In the genomic region with DNA sequence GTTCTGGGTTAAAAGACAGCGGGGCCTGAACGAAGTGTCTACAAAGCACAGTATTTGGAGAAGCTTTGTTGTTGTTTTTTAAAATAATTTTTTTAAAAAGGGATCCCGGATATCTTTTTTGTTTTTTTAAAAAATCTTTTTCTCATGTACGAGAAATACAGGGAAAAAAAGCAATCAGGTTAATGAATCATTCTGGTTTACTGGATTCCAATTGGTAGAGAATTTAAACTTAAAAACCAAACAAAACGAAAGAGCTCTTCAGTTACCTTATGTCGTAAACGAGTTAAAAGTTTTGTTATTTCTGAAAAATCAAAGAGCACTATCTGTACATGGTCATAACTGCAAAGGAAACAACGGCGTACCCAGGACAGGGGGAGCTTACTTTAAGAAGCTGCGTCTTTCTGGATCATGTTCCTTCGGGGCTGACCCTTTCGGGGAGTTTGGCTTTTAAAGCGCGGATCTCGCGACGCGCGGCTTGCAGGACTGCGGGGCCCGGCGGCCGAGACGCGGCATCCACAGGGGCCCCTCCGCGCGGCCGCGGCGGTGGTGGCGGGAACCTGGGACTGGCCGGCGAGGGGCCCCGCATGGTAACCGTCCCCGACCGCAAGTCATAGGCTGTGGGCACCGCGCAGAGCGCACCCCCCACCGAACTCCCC, we compare ENCODE assay signal across 8 cellular contexts. TPM values are rescaled to one million over a fixed set of nuclear protein-coding genes. Genes with fewer than 3 reads are reported as not detected.
DNase-seq lines count a peak whose midpoint lies in the region; ATAC-seq and TF ChIP-seq lines count a peak whose summit lies in the region.

No MANE protein-coding gene starts in this region.

- no peak for DNase-seq in CD4-positive, alpha-beta T cell
- peak; percentile 16 for DNase-seq in WERI-Rb-1
- peak; percentile 43 for DNase-seq in fibroblast of pulmonary artery (ENCODE audit: low read depth)
- no peak for DNase-seq in NCI-H187 treated with DMSO at 0.1 percent for 48 hours (lab: John Stamatoyannopoulos, UW)
- no peak for DNase-seq in NCI-H128 (lab: John Stamatoyannopoulos, UW; ENCODE audit: unreplicated experiment)

- H3K27ac ChIP-seq in CD4-positive, alpha-beta T cell (ENCODE audit: low read depth, low read length): no peak overlapping the region
- H3K27ac ChIP-seq in WERI-Rb-1: no peak overlapping the region

- peak overlapping the region; percentile 80 for H3K4me3 ChIP-seq in WERI-Rb-1 (ENCODE audit: low read depth, low read length)
- H3K4me3 ChIP-seq in fibroblast of pulmonary artery (replicated peaks; ENCODE audit: low read depth, low read length): peak overlapping the region; percentile 67

- H3K36me3 Mint-ChIP-seq in CD4-positive, alpha-beta T cell (ENCODE audit: low read depth): no peaks in the 10 kb centered on the region
- no peaks in the 10 kb centered on the region for H3K36me3 Mint-ChIP-seq in nephron (ENCODE audit: low read depth)

- POLR2A ChIA-PET in CD4-positive, alpha-beta T cell (lab: Charles Lee): interaction anchor here (0.6 kb wide), 1 partner anchor 175 kb away, joined by 3 read pairs; no protein-coding TSS in a partner anchor

- no peaks in the 10 kb centered on the region for H3K36me3 ChIP-seq in WERI-Rb-1

- peaks cover 87% of the 10 kb centered on the region for H3K27me3 ChIP-seq in CD4-positive, alpha-beta T cell (ENCODE audit: control insufficient read depth, insufficient read depth, low read length)
- H3K27me3 ChIP-seq in WERI-Rb-1 (ENCODE audit: insufficient read depth, low read depth, severe bottlenecking): peaks cover 12% of the 10 kb centered on the region

- no peaks in the 10 kb centered on the region for H3K9me3 ChIP-seq in CD4-positive, alpha-beta T cell (ENCODE audit: control insufficient read depth, low read length)
- no peaks in the 10 kb centered on the region for H3K9me3 ChIP-seq in WERI-Rb-1 (ENCODE audit: severe bottlenecking)

- no peak for ATAC-seq in CD4-positive, alpha-beta T cell (ENCODE audit: poor library complexity)
- ATAC-seq in GM21529 (IDR thresholded peaks at IDR 0.05; ENCODE audit: unreplicated experiment) (peak; percentile 33), GM21447 (IDR thresholded peaks at IDR 0.05; ENCODE audit: unreplicated experiment) (no peak)

- CTCF ChIA-PET in CD4-positive, alpha-beta T cell (lab: Charles Lee): no interaction called here

- H3K27me3 Mint-ChIP-seq in CD4-positive, alpha-beta T cell: peaks cover 92% of the 10 kb centered on the region
- H3K27me3 Mint-ChIP-seq in nephron (ENCODE audit: low read depth): peaks cover 80% of the 10 kb centered on the region

- H3K27ac Mint-ChIP-seq in CD4-positive, alpha-beta T cell: no peak overlapping the region
- H3K27ac Mint-ChIP-seq in nephron: no peak overlapping the region

- peaks cover 10% of the 10 kb centered on the region for H3K4me1 Mint-ChIP-seq in CD4-positive, alpha-beta T cell (ENCODE audit: low read depth)
- peaks cover 14% of the 10 kb centered on the region for H3K4me1 Mint-ChIP-seq in nephron

- intact Hi-C loops in CD4-positive, alpha-beta T cell (cut with DNase I, micrococcal nuclease): no loop called here

- TF ChIP-seq CTCF in CD4-positive, alpha-beta T cell (IDR thresholded peaks at IDR 0.05): no peak
- TF ChIP-seq CTCF in WERI-Rb-1 (IDR thresholded peaks at IDR 0.05; ENCODE audit: low read depth, low read length): no peak
- TF ChIP-seq CTCF in fibroblast of pulmonary artery (IDR thresholded peaks at IDR 0.05; ENCODE audit: low read length, missing control alignments): no peak
- no peak for TF ChIP-seq CTCF in nephron (IDR thresholded peaks at IDR 0.05; ENCODE audit: unreplicated experiment in 3 of 3)

- H3K4me3 Mint-ChIP-seq in CD4-positive, alpha-beta T cell: peak overlapping the region; percentile 85
- H3K4me3 Mint-ChIP-seq in nephron: peak overlapping the region; percentile 77 to 93 (median 85)

- H3K9me3 Mint-ChIP-seq in CD4-positive, alpha-beta T cell: no peaks in the 10 kb centered on the region
- peaks cover 19% of the 10 kb centered on the region for H3K9me3 Mint-ChIP-seq in nephron

RNA-seq across cellular contexts. Expression of gene IL20RA, which starts 0.9 kb away (rescaled TPM):
- total RNA-seq in CD4-positive, alpha-beta T cell: not detected

Comparison
In these comparisons a context has a peak if more than half of its experiments do, and no peak if none do; other contexts are left out.
1. DNase-seq: peak in WERI-Rb-1 (single experiment) and fibroblast of pulmonary artery (single experiment); none in CD4-positive, alpha-beta T cell (0 of 10), NCI-H187 treated with DMSO at 0.1 percent for 48 hours (single experiment) and NCI-H128 (single experiment).